Comparison of ENCODE assay signal across 18 cellular contexts in the genomic region with DNA sequence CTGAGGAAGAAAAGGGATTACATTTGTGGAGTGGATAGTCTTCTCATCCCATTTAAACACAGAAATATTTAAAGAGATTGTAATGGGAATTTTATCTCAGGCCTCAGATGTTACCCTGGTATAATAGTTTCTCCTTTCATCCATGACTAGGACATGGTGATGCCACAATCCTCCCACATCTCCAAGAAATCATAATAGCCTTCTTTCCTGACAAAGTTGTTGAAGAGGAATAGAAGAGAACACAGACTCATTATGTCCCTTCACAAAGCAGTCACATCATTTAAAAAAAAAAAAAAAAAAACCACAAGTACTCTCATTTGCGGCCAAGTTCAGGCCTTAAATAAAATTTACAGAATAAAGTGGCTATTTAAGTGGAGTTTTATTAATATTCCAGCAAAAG.
A peak's percentile ranks its signal among the peaks of the same experiment; 100 is the strongest.
DNase-seq lines count a peak whose midpoint lies in the region; ATAC-seq, FAIRE-seq and TF ChIP-seq lines count a peak whose summit lies in the region.
"Had no signal": no experiment of that assay in that cellular context is flagged by ENCODE, and none has a peak within 500 bp of the region (broad histone marks: within the 10 kb centered on the region; RNA-seq: fewer than 3 reads in every experiment).

No MANE protein-coding gene starts in this region.

- peak overlapping the region; percentile 81 for H3K4me2 ChIP-seq in OCI-LY3 (ENCODE audit: low read length)
- H3K4me2 ChIP-seq in mesenchymal stem cell (ENCODE audit: low read length, poor library complexity, severe bottlenecking): no peak overlapping the region

- H4K91ac ChIP-seq in mesenchymal stem cell (ENCODE audit: low read length): no peak overlapping the region

- H3K27ac ChIP-seq in OCI-LY3 (ENCODE audit: low read length): peak overlapping the region; percentile 85; the same call in 1 of the 2 replicates
- peak overlapping the region in 56 of 59 donors; percentile 28 to 90 (median 79) for H3K27ac ChIP-seq in dorsolateral prefrontal cortex
- H3K27ac ChIP-seq in mesenchymal stem cell (ENCODE audit: low read length, poor library complexity, severe bottlenecking): no peak overlapping the region
- peak overlapping the region; percentile 66 to 70 for H3K27ac ChIP-seq in thoracic aorta
- H3K27ac ChIP-seq: SJSA1 had no signal

- ATAC-seq in thoracic aorta (ENCODE audit: insufficient number of reproducible peaks, low FRiP score, low read depth) (no peak), HG03432 (IDR thresholded peaks at IDR 0.05; ENCODE audit: unreplicated experiment) (no peak)

- H4K20me1 ChIP-seq in OCI-LY3 (ENCODE audit: insufficient read depth, low read length): no peaks in the 10 kb centered on the region

- H2BK5ac ChIP-seq in mesenchymal stem cell (ENCODE audit: low read depth, low read length, poor library complexity, severe bottlenecking): no peak overlapping the region

- no peaks in the 10 kb centered on the region for H3K79me1 ChIP-seq in mesenchymal stem cell (replicated peaks; ENCODE audit: low read length, poor library complexity, severe bottlenecking)

- H4K8ac ChIP-seq in mesenchymal stem cell (ENCODE audit: low read length): no peak overlapping the region

- H2AK5ac ChIP-seq in mesenchymal stem cell (ENCODE audit: low read length, severe bottlenecking): no peak overlapping the region

- peaks cover 46% of the 10 kb centered on the region for H3K4me1 ChIP-seq in OCI-LY3 (ENCODE audit: low read length)
- no peaks in the 10 kb centered on the region for H3K4me1 ChIP-seq in mesenchymal stem cell (ENCODE audit: control insufficient read depth, insufficient read depth, low read depth, low read length)
- H3K4me1 ChIP-seq in thoracic aorta (ENCODE audit: control insufficient read depth in 1 of 2, low read depth in 2 of 2): peaks cover 9 to 55% of the 10 kb centered on the region in 2 donors
- H3K4me1 ChIP-seq: SJSA1 had no signal

- DNase-seq in dorsolateral prefrontal cortex (no peak), mesenchymal stem cell (no peak), thoracic aorta (ENCODE audit: low spot score) (no peak), frontal cortex (ENCODE audit: low spot score in 2 of 2) (no peak), T1000 (lab: John Stamatoyannopoulos, UW) (no peak), NCI-H2081 (lab: John Stamatoyannopoulos, UW) (no peak)
- DNase-seq: ACHN, AML-193, COR-L47, DMS153, H7, NCI-H1105 treated with DMSO at 0.1 percent for 48 hours, NCI-H1694 treated with DMSO at 0.1 percent for 48 hours, NCI-H2171, NCI-H748 treated with DMSO at 0.1 percent for 48 hours had no signal

- H2BK12ac ChIP-seq in mesenchymal stem cell (ENCODE audit: low read length in 2 of 2): no peak overlapping the region

- H3K23ac ChIP-seq in mesenchymal stem cell (ENCODE audit: low read length in 2 of 2): no peak overlapping the region

- H3K9ac ChIP-seq in OCI-LY3 (ENCODE audit: low read length) (no peak overlapping the region), mesenchymal stem cell (ENCODE audit: low read length) (peak overlapping the region; percentile 58)

- H3K36me3 ChIP-seq in OCI-LY3 (replicated peaks; ENCODE audit: low read depth, low read length): no peaks in the 10 kb centered on the region
- H3K36me3 ChIP-seq in mesenchymal stem cell (ENCODE audit: control insufficient read depth in 1 of 2, insufficient read depth in 2 of 2, low read depth in 1 of 2, low read length in 2 of 2): no peaks in the 10 kb centered on the region
- no peaks in the 10 kb centered on the region for H3K36me3 ChIP-seq in thoracic aorta
- H3K36me3 ChIP-seq: SJSA1 had no signal

- WGBS in mesenchymal stem cell: no CpG with 5 or more reads among the region's 1 CpG

- no peak for FAIRE-seq in frontal cortex (lab: Jason Lieb, UNC)

- no peak overlapping the region for H2BK15ac ChIP-seq in mesenchymal stem cell (ENCODE audit: low read depth, poor library complexity, severe bottlenecking)

- H3K4me3 ChIP-seq in OCI-LY3 (ENCODE audit: low read length) (peak overlapping the region; percentile 47; the same call in 1 of the 2 replicates), dorsolateral prefrontal cortex (peak overlapping the region in 36 of 59 donors; percentile 2 to 52 (median 28)), mesenchymal stem cell (ENCODE audit: insufficient read depth in 1 of 2, low read depth in 1 of 2, low read length in 2 of 2) (peak overlapping the region in 1 of 2 experiments; percentile 8), thoracic aorta (peak overlapping the region; percentile 54)
- H3K4me3 ChIP-seq: SJSA1 had no signal

- no peak overlapping the region for H2BK120ac ChIP-seq in mesenchymal stem cell (ENCODE audit: low read depth, low read length)

- H3K4ac ChIP-seq in mesenchymal stem cell (ENCODE audit: low read depth in 1 of 2, low read length in 2 of 2): no peak overlapping the region

- no peak overlapping the region for H3K14ac ChIP-seq in mesenchymal stem cell (ENCODE audit: low read length in 2 of 2)

- H3K27me3 ChIP-seq in OCI-LY3 (ENCODE audit: low read depth, low read length) (no peaks in the 10 kb centered on the region), dorsolateral prefrontal cortex (no peaks in the 10 kb centered on the region), mesenchymal stem cell (ENCODE audit: control insufficient read depth in 1 of 2, insufficient read depth in 1 of 2, low read length in 2 of 2) (no peaks in the 10 kb centered on the region), thoracic aorta (replicated peaks; ENCODE audit: insufficient read depth) (no peaks in the 10 kb centered on the region)
- H3K27me3 ChIP-seq: SJSA1 had no signal

- TF ChIP-seq CTCF in OCI-LY3 (IDR thresholded peaks at IDR 0.05; ENCODE audit: low read depth, low read length) (no peak), dorsolateral prefrontal cortex (IDR thresholded peaks at IDR 0.05 in 54 of 56, conservative IDR thresholded peaks at IDR 0.05 in 2 of 56; ENCODE audit: low read depth in 1 of 56, partially characterized antibody in 56 of 56) (peak in 1 of 56 donors; percentile 6), thoracic aorta (IDR thresholded peaks at IDR 0.05) (no peak)

- H2AFZ ChIP-seq in OCI-LY3 (ENCODE audit: low read depth, low read length) (no peak overlapping the region), mesenchymal stem cell (ENCODE audit: low read depth, low read length) (no peak overlapping the region)

- no peaks in the 10 kb centered on the region for H3K79me2 ChIP-seq in OCI-LY3 (ENCODE audit: low read length)

- H3K9me3 ChIP-seq in OCI-LY3 (ENCODE audit: insufficient read depth, low read length) (no peaks in the 10 kb centered on the region), mesenchymal stem cell (ENCODE audit: control insufficient read depth, low read length) (no peaks in the 10 kb centered on the region), thoracic aorta (no peaks in the 10 kb centered on the region)
- H3K9me3 ChIP-seq: SJSA1 had no signal

- no peak overlapping the region for H3K18ac ChIP-seq in mesenchymal stem cell (ENCODE audit: low read depth in 1 of 2, low read length in 2 of 2)

- intact Hi-C loops in dorsolateral prefrontal cortex (cut with DNase I): no loop called here
